8 cellular contexts compared by ENCODE assay signal in the genomic region with DNA sequence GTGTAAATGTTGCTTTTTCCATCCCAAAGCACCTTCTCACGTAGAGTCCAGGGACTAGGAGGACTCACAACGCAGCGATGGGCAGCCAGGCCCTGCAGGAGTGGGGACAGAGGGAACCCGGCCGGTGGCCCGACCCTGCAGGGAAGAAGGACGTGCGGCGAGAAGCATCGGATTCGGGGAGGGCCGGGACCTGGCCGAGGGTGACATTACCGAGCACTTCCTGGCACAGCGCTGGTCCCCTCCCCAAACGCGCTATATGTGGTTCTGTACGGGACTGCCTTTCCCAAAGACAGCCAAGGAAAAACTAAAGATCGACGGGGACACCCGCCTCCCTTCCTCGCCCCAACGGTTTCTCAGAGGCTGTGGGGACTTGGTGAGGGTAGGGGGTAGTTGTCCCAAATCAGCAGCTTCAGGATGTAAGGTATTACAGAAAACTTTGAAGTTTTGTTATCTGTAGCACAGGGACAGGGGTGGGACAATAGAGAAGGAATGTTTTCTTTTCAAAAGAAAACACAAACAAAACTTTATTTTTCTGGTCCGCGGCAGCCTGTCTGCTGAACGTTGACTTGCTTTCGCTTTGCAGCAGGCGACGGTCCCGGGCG. TPM values are rescaled to one million over a fixed set of nuclear protein-coding genes. Genes with fewer than 3 reads are reported as not detected.
DNase-seq lines count a peak whose midpoint lies in the region.

No MANE protein-coding gene starts in this region.

- peak overlapping the region; percentile 93 for H3K27ac Mint-ChIP-seq in activated naive CD4-positive, alpha-beta T cell treated with anti-CD3 and anti-CD28 coated beads, Interleukin-2, amount 10 ng/mL, durations not matched to agents 7 days and 5 days

- H3K27me3 Mint-ChIP-seq in activated naive CD4-positive, alpha-beta T cell treated with anti-CD3 and anti-CD28 coated beads, Interleukin-2, amount 10 ng/mL, durations not matched to agents 7 days and 5 days = no peaks in the 10 kb centered on the region

- peak overlapping the region; percentile 72; the same call in 1 of the 2 replicates for H3K4me3 ChIP-seq in GM08714 (ENCODE audit: low read length)

- CTCF ChIA-PET in activated naive CD4-positive, alpha-beta T cell treated with anti-CD3 and anti-CD28 coated beads, Interleukin-2, amount 10 ng/mL, durations not matched to agents 7 days and 5 days (lab: Charles Lee) = interaction anchor here (1.2 to 1.7 kb wide), 4 partner anchors 24 to 79 kb away, joined by 3 to 4 read pairs (median 3); no protein-coding TSS in a partner anchor

- DNase-seq in NCI-H69 (lab: John Stamatoyannopoulos, UW) = peak; percentile 53
- peak; percentile 62 for DNase-seq in activated naive CD4-positive, alpha-beta T cell treated with anti-CD3 and anti-CD28 coated beads, Interleukin-2, amount 10 ng/mL, durations not matched to agents 7 days and 5 days
- peak; percentile 78 for DNase-seq in cardiac septum (ENCODE audit: low spot score)
- DNase-seq in posterior vena cava (ENCODE audit: low spot score) = peak; percentile 83
- DNase-seq in cortex of kidney (lab: John Stamatoyannopoulos, UW) = no peak
- DNase-seq in NCI-H1694 treated with DMSO at 0.1 percent for 48 hours (lab: John Stamatoyannopoulos, UW) = no peak
- no peak for DNase-seq in T1000 (lab: John Stamatoyannopoulos, UW)

- H3K9me3 Mint-ChIP-seq in activated naive CD4-positive, alpha-beta T cell treated with anti-CD3 and anti-CD28 coated beads, Interleukin-2, amount 10 ng/mL, durations not matched to agents 7 days and 5 days = no peaks in the 10 kb centered on the region

- intact Hi-C loops in cardiac septum (cut with DNase I) (no loop called here), posterior vena cava (cut with DNase I) (loop anchor here in 1 of 2 donors (10.0 kb wide), 1 partner anchor 330 kb away; no protein-coding TSS in a partner anchor)

- H3K36me3 Mint-ChIP-seq in activated naive CD4-positive, alpha-beta T cell treated with anti-CD3 and anti-CD28 coated beads, Interleukin-2, amount 10 ng/mL, durations not matched to agents 7 days and 5 days = peaks cover 22% of the 10 kb centered on the region

- peak overlapping the region; percentile 88 for H3K4me3 Mint-ChIP-seq in activated naive CD4-positive, alpha-beta T cell treated with anti-CD3 and anti-CD28 coated beads, Interleukin-2, amount 10 ng/mL, durations not matched to agents 7 days and 5 days

- H3K4me1 Mint-ChIP-seq in activated naive CD4-positive, alpha-beta T cell treated with anti-CD3 and anti-CD28 coated beads, Interleukin-2, amount 10 ng/mL, durations not matched to agents 7 days and 5 days = peaks cover 39% of the 10 kb centered on the region

RNA-seq across cellular contexts. Expression of a gene that starts 0.9 kb away (rescaled TPM):
- total RNA-seq in cardiac septum (6.8 TPM), posterior vena cava (10 to 100 TPM; 10.4 to 12.0 TPM)

Comparison
In these comparisons a context has a peak if more than half of its experiments do, and no peak if none do; other contexts are left out.
1. DNase-seq: peak in NCI-H69 (single experiment), activated naive CD4-positive, alpha-beta T cell treated with anti-CD3 and anti-CD28 coated beads, Interleukin-2, amount 10 ng/mL, durations not matched to agents 7 days and 5 days (single experiment), cardiac septum (single experiment) and posterior vena cava (single experiment); none in cortex of kidney (single experiment), NCI-H1694 treated with DMSO at 0.1 percent for 48 hours (single experiment) and T1000 (single experiment).